Comparison of ENCODE assay signal across 8 cellular contexts in the genomic region with DNA sequence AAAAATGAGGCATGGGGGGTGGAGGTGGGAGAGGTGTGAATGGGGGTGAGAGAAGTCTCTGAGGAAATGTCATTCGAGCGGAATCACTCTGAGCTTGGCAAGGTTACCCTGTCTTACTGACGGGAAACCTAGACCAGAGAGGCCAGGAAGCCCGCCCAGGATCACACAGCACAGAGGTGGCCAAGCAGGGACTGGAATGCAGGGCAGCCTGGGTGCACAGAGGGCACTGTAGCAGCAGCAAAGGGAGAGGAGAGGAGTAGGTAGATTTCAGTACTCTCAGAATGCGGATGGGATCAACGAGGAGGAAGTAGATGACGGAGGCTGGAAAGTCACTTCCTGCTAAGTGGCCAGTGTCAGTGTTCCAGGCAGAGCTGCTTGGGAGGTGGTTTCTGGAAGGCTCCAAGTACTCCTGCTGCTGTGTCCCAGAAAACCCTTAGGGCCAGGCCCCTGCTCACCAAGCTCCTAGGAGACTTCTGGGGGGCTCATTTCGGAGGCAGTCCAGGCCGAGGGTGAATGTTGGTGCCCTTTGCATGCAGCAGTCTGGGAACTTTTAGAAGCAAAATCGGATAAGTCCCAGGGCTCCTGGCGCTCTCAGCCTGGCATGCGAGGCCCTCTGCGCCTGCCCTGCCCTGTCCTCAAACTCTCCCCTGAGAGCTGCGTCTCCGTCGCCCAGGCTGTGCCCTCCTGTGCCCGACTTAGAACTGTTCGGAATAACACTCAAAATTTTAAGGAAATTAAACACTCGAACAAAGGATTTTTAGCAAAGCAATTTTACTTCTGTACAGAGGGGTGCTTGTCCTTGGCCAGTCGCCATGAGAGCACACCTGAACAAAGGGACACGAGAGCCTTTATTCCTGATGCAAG. TPM values are rescaled to one million over a fixed set of nuclear protein-coding genes. Genes with fewer than 3 reads are reported as not detected.
DNase-seq lines count a peak whose midpoint lies in the region; ATAC-seq, FAIRE-seq and TF ChIP-seq lines count a peak whose summit lies in the region.

No MANE protein-coding gene starts in this region.

- no peak for ATAC-seq in stimulated activated memory B cell treated with anti-CD40 and anti-IgM and Interleukin-4, amounts not matched to agents 10 μg/mL and 1 μg/mL and 100 μg/mL, for 72 hours
- ATAC-seq in GM19463 (IDR thresholded peaks at IDR 0.05; ENCODE audit: unreplicated experiment), result no peak

- in situ Hi-C loops in KBM-7 (cut with MboI; ENCODE audit: low pct_unique_long_range_greater_than_20kb, low sequenced_read_pairs), result no loop called here

- peaks cover 0 to 4% of the 10 kb centered on the region in 2 experiments for H3K36me3 ChIP-seq in keratinocyte (ENCODE audit: control insufficient read depth in 2 of 2, extremely low read depth in 1 of 2, insufficient read depth in 2 of 2, low read length in 2 of 2)

- no peaks in the 10 kb centered on the region for H3K9me3 Mint-ChIP-seq in activated naive CD8-positive, alpha-beta T cell (ENCODE audit: low read depth)
- no peaks in the 10 kb centered on the region for H3K9me3 Mint-ChIP-seq in stimulated activated memory B cell treated with anti-CD40 and anti-IgM and Interleukin-4, amounts not matched to agents 10 μg/mL and 1 μg/mL and 100 μg/mL, for 72 hours

- H3K27me3 Mint-ChIP-seq in activated naive CD8-positive, alpha-beta T cell, result no peaks in the 10 kb centered on the region
- no peaks in the 10 kb centered on the region for H3K27me3 Mint-ChIP-seq in stimulated activated memory B cell treated with anti-CD40 and anti-IgM and Interleukin-4, amounts not matched to agents 10 μg/mL and 1 μg/mL and 100 μg/mL, for 72 hours

- DNase-seq in KBM-7, result peak; percentile 53
- DNase-seq in keratinocyte (ENCODE audit: low read depth, low spot score), result no peak
- no peak for DNase-seq in putamen (ENCODE audit: low spot score)
- DNase-seq in SW480 (ENCODE audit: low spot score), result no peak
- no peak for DNase-seq in effector CD8-positive, alpha-beta T cell (lab: John Stamatoyannopoulos, UW)

- peak overlapping the region; percentile 63 for H3K27ac ChIP-seq in keratinocyte (ENCODE audit: control insufficient read depth, insufficient read depth, low read length)

- FAIRE-seq in keratinocyte (lab: Jason Lieb, UNC), result peak; percentile 63

- no peak overlapping the region for H3K4me3 Mint-ChIP-seq in activated naive CD8-positive, alpha-beta T cell
- peak overlapping the region; percentile 25 for H3K4me3 Mint-ChIP-seq in stimulated activated memory B cell treated with anti-CD40 and anti-IgM and Interleukin-4, amounts not matched to agents 10 μg/mL and 1 μg/mL and 100 μg/mL, for 72 hours

- peaks cover 78% of the 10 kb centered on the region for H3K79me2 ChIP-seq in keratinocyte (ENCODE audit: control insufficient read depth, insufficient read depth, low read length)

- H3K9me3 ChIP-seq in keratinocyte (ENCODE audit: control insufficient read depth, low read depth, low read length), result no peaks in the 10 kb centered on the region

- no peak overlapping the region for H3K4me3 ChIP-seq in keratinocyte (ENCODE audit: control insufficient read depth in 2 of 3, extremely low read depth in 1 of 3, insufficient read depth in 2 of 3, low read depth in 1 of 3, low read length in 3 of 3)

- peak overlapping the region; percentile 65 for H3K9ac ChIP-seq in keratinocyte (ENCODE audit: control insufficient read depth, extremely low read depth, insufficient read depth, low read length)

- peaks cover 23% of the 10 kb centered on the region for H4K20me1 ChIP-seq in keratinocyte (ENCODE audit: control insufficient read depth, extremely low read depth, insufficient read depth, low read length)

- no peaks in the 10 kb centered on the region for H3K36me3 Mint-ChIP-seq in activated naive CD8-positive, alpha-beta T cell
- no peaks in the 10 kb centered on the region for H3K36me3 Mint-ChIP-seq in stimulated activated memory B cell treated with anti-CD40 and anti-IgM and Interleukin-4, amounts not matched to agents 10 μg/mL and 1 μg/mL and 100 μg/mL, for 72 hours

- H3K27ac Mint-ChIP-seq in activated naive CD8-positive, alpha-beta T cell, result peak overlapping the region; percentile 85
- peak overlapping the region; percentile 73 for H3K27ac Mint-ChIP-seq in stimulated activated memory B cell treated with anti-CD40 and anti-IgM and Interleukin-4, amounts not matched to agents 10 μg/mL and 1 μg/mL and 100 μg/mL, for 72 hours

- TF ChIP-seq CTCF in keratinocyte (optimal IDR thresholded peaks at IDR 0.05 in 1 of 3, IDR thresholded peaks at IDR 0.05 in 1 of 3, conservative IDR thresholded peaks at IDR 0.05 in 1 of 3; ENCODE audit: extremely low read depth in 1 of 3, insufficient read depth in 2 of 3, low read length in 3 of 3), result peak in 1 of 3 experiments; percentile 18

- H3K4me2 ChIP-seq in keratinocyte (ENCODE audit: control insufficient read depth, extremely low read depth, insufficient read depth, low read depth, low read length), result peak overlapping the region; percentile 63

- H3K27me3 ChIP-seq in keratinocyte (ENCODE audit: control insufficient read depth, extremely low read depth, insufficient read depth, low read length), result no peaks in the 10 kb centered on the region

- H2AFZ ChIP-seq in keratinocyte (ENCODE audit: control insufficient read depth, low read length), result no peak overlapping the region

- peaks cover 78% of the 10 kb centered on the region for H3K4me1 Mint-ChIP-seq in activated naive CD8-positive, alpha-beta T cell (ENCODE audit: low read depth)
- H3K4me1 Mint-ChIP-seq in stimulated activated memory B cell treated with anti-CD40 and anti-IgM and Interleukin-4, amounts not matched to agents 10 μg/mL and 1 μg/mL and 100 μg/mL, for 72 hours, result peaks cover 87% of the 10 kb centered on the region

- peaks cover 10% of the 10 kb centered on the region for H3K9me1 ChIP-seq in keratinocyte (ENCODE audit: control insufficient read depth, extremely low read depth, insufficient read depth, low read length)

- H3K4me1 ChIP-seq in keratinocyte (ENCODE audit: control insufficient read depth, extremely low read depth, insufficient read depth, low read length), result peaks cover 51% of the 10 kb centered on the region

- dilution Hi-C loops in keratinocyte (cut with MboI; ENCODE audit: extremely low pct_ligation_motif_present, low sequenced_read_pairs), result no loop called here

RNA-seq across cellular contexts. Expression of a gene that starts 33.5 kb away (rescaled TPM):
- 60.1 to 71.4 TPM (median 63.5 TPM) in 3 replicates for polyA plus RNA-seq in keratinocyte
- 86.4 TPM for polyA plus RNA-seq in keratinocyte (2011; ENCODE audit: low read depth)
- 45.7 and 57.6 TPM in 2 replicates for polyA plus RNA-seq in keratinocyte (2011; cell fraction: cytosol; rRNA removed)
- polyA plus RNA-seq in keratinocyte (2011; cell fraction: nucleus; rRNA removed), result 115 and 147 TPM in 2 replicates
- polyA plus RNA-seq in keratinocyte (2012; ENCODE audit: low replicate concordance), result 83.1 and 89.6 TPM in 2 replicates
- polyA minus RNA-seq in keratinocyte, result 124 to 251 TPM (median 207 TPM) in 3 replicates
- 141 TPM for polyA minus RNA-seq in keratinocyte (2011; cell fraction: cytosol; rRNA and poly(A)+ RNA removed)
- 112 and 147 TPM in 2 replicates for polyA minus RNA-seq in keratinocyte (2011; cell fraction: nucleus; rRNA and poly(A)+ RNA removed)

RNA-seq across cellular contexts. Expression of a gene that starts 50.1 kb away (rescaled TPM):
- 25.9 to 34.6 TPM (median 31.3 TPM) in 3 replicates for polyA plus RNA-seq in keratinocyte
- 9.5 TPM for polyA plus RNA-seq in keratinocyte (2011; ENCODE audit: low read depth)
- polyA plus RNA-seq in keratinocyte (2011; cell fraction: cytosol; rRNA removed), result 7.0 and 16.2 TPM in 2 replicates
- 98.0 and 109 TPM in 2 replicates for polyA plus RNA-seq in keratinocyte (2011; cell fraction: nucleus; rRNA removed)
- 31.1 and 33.2 TPM in 2 replicates for polyA plus RNA-seq in keratinocyte (2012; ENCODE audit: low replicate concordance)
- 9.4 to 20.9 TPM (median 12.9 TPM) in 3 replicates for polyA minus RNA-seq in keratinocyte
- polyA minus RNA-seq in keratinocyte (2011; cell fraction: cytosol; rRNA and poly(A)+ RNA removed), result 17.1 TPM
- polyA minus RNA-seq in keratinocyte (2011; cell fraction: nucleus; rRNA and poly(A)+ RNA removed), result 10.2 and 12.4 TPM in 2 replicates
